ENCODE assay signal across 10 cellular contexts in the genomic region with DNA sequence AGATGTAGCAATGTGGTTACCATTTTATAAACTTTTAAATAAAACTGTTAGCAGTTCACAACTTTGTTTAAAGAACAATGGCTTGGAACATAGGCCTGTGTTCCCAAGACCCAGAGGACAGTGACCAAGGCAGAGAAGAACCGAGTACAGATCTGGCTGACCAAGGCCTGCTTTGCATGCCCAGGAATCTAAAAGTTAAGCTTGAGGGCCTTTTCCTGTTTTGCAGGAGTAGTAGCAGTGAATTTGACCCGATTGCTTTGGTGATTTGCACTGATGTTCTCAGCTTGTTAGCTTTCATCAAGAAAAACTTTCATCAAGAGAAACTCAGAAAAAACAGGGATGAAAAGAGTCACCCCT. TPM values are rescaled to one million over a fixed set of nuclear protein-coding genes. Genes with fewer than 3 reads are reported as not detected.
DNase-seq lines count a peak whose midpoint lies in the region; ATAC-seq and TF ChIP-seq lines count a peak whose summit lies in the region.
"Had no signal": no experiment of that assay in that cellular context is flagged by ENCODE, and none has a peak within 500 bp of the region (broad histone marks: within the 10 kb centered on the region; RNA-seq: fewer than 3 reads in every experiment).

No MANE protein-coding gene starts in this region.

- H3K27ac ChIP-seq in MM.1S (ENCODE audit: low read length) (peak overlapping the region; percentile 74), smooth muscle cell (ENCODE audit: low read depth) (peak overlapping the region; percentile 57)

- H3F3A ChIP-seq in MM.1S (ENCODE audit: insufficient read depth, low read length) (peaks cover 12% of the 10 kb centered on the region), smooth muscle cell (ENCODE audit: low read depth) (peaks cover 10% of the 10 kb centered on the region)

- H3K36me3 Mint-ChIP-seq in activated CD4-positive, alpha-beta T cell treated with anti-CD3 and anti-CD28 coated beads, Interleukin-2, amount 10 ng/mL, durations not matched to agents 24 days and 14 days (ENCODE audit: low read depth), result peaks cover 20% of the 10 kb centered on the region

- peak overlapping the region; percentile 13; the same call in 1 of the 2 replicates for H3K9ac ChIP-seq in MM.1S (ENCODE audit: low read length)
- no peak overlapping the region for H3K9ac ChIP-seq in smooth muscle cell (ENCODE audit: low read depth)

- H3K79me2 ChIP-seq in MM.1S (ENCODE audit: low read length) (no peaks in the 10 kb centered on the region), smooth muscle cell (ENCODE audit: low read depth) (no peaks in the 10 kb centered on the region)

- H4K20me1 ChIP-seq in MM.1S (ENCODE audit: insufficient read depth, low read length) (no peaks in the 10 kb centered on the region), smooth muscle cell (ENCODE audit: low read depth) (no peaks in the 10 kb centered on the region)

- DNase-seq in activated CD4-positive, alpha-beta T cell treated with anti-CD3 and anti-CD28 coated beads, Interleukin-2, amount 10 ng/mL, durations not matched to agents 24 days and 14 days, result no peak
- no peak for DNase-seq in activated CD4-positive, alpha-beta T cell treated with anti-CD3 and anti-CD28 coated beads for 1 hour
- no peak for DNase-seq in MM.1S
- no peak for DNase-seq in smooth muscle cell (lab: John Stamatoyannopoulos, UW; ENCODE audit: unreplicated experiment)
- DNase-seq in stimulated activated CD4-positive, alpha-beta T cell treated with anti-CD3 and anti-CD28 coated beads, Interleukin-4, amount 100 ng/mL, for 24 hours, result no peak
- no peak for DNase-seq in NCI-H69 (lab: John Stamatoyannopoulos, UW)
- DNase-seq in mesenteric fat pad (ENCODE audit: low spot score), result no peak
- DNase-seq: NCI-H524 treated with DMSO at 0.1 percent for 48 hours had no signal

- H3K9me3 ChIP-seq in MM.1S (replicated peaks; ENCODE audit: insufficient read depth, low read length) (no peaks in the 10 kb centered on the region), smooth muscle cell (replicated peaks; ENCODE audit: low read depth) (no peaks in the 10 kb centered on the region)
- H3K9me3 ChIP-seq: neutrophil had no signal

- peaks cover 43% of the 10 kb centered on the region for H3K4me1 Mint-ChIP-seq in activated CD4-positive, alpha-beta T cell treated with anti-CD3 and anti-CD28 coated beads, Interleukin-2, amount 10 ng/mL, durations not matched to agents 24 days and 14 days

- no peaks in the 10 kb centered on the region for H3K9me2 ChIP-seq in MM.1S (replicated peaks; ENCODE audit: insufficient read depth, low read length)

- H3K27ac Mint-ChIP-seq in activated CD4-positive, alpha-beta T cell treated with anti-CD3 and anti-CD28 coated beads, Interleukin-2, amount 10 ng/mL, durations not matched to agents 24 days and 14 days, result peak overlapping the region; percentile 14

- intact Hi-C loops in activated CD4-positive, alpha-beta T cell treated with anti-CD3 and anti-CD28 coated beads, Interleukin-2, amount 10 ng/mL, durations not matched to agents 24 days and 14 days (cut with micrococcal nuclease), result loop anchor here (2.0 kb wide), 1 partner anchor 16 kb away; no protein-coding TSS in a partner anchor

- no peak overlapping the region for H2AFZ ChIP-seq in MM.1S (ENCODE audit: low read length)
- no peak overlapping the region for H2AFZ ChIP-seq in smooth muscle cell (ENCODE audit: low read depth)

- H3K9me3 Mint-ChIP-seq in activated CD4-positive, alpha-beta T cell treated with anti-CD3 and anti-CD28 coated beads, Interleukin-2, amount 10 ng/mL, durations not matched to agents 24 days and 14 days, result peaks cover 15% of the 10 kb centered on the region

- TF ChIP-seq CTCF in MM.1S (IDR thresholded peaks at IDR 0.05; ENCODE audit: low read length) (no peak), smooth muscle cell (IDR thresholded peaks at IDR 0.05; ENCODE audit: borderline replicate concordance, insufficient read depth, poor library complexity, severe bottlenecking) (no peak)

- H3K4me2 ChIP-seq in MM.1S (ENCODE audit: low read depth, low read length), result peak overlapping the region; percentile 16
- peak overlapping the region; percentile 55 for H3K4me2 ChIP-seq in smooth muscle cell

- H3K4me3 ChIP-seq in MM.1S (ENCODE audit: low read length), result no peak overlapping the region
- no peak overlapping the region for H3K4me3 ChIP-seq in smooth muscle cell

- WGBS in smooth muscle cell (ENCODE audit: low lambda C conversion rate), result 41% methylated on average over 2 of the region's 2 CpGs

- no peak overlapping the region for H3K4me3 Mint-ChIP-seq in activated CD4-positive, alpha-beta T cell treated with anti-CD3 and anti-CD28 coated beads, Interleukin-2, amount 10 ng/mL, durations not matched to agents 24 days and 14 days

- H3K4me1 ChIP-seq in MM.1S (ENCODE audit: low read length) (peaks cover 34% of the 10 kb centered on the region), smooth muscle cell (ENCODE audit: low read depth) (peaks cover 23% of the 10 kb centered on the region)

- peak; percentile 32 for ATAC-seq in HG02623 (IDR thresholded peaks at IDR 0.05; ENCODE audit: unreplicated experiment)

- H3K36me3 ChIP-seq in MM.1S (replicated peaks; ENCODE audit: insufficient read depth, low read length), result no peaks in the 10 kb centered on the region
- H3K36me3 ChIP-seq in smooth muscle cell (ENCODE audit: low read depth), result no peaks in the 10 kb centered on the region
- H3K36me3 ChIP-seq: neutrophil had no signal

- H3K27me3 ChIP-seq in MM.1S (replicated peaks; ENCODE audit: insufficient read depth, low read length), result no peaks in the 10 kb centered on the region
- no peaks in the 10 kb centered on the region for H3K27me3 ChIP-seq in smooth muscle cell (ENCODE audit: low read depth)
- H3K27me3 ChIP-seq: neutrophil had no signal

- no peaks in the 10 kb centered on the region for H3K27me3 Mint-ChIP-seq in activated CD4-positive, alpha-beta T cell treated with anti-CD3 and anti-CD28 coated beads, Interleukin-2, amount 10 ng/mL, durations not matched to agents 24 days and 14 days

RNA-seq across cellular contexts. Expression of a gene that starts 9.9 kb away (rescaled TPM):
- total RNA-seq in activated CD4-positive, alpha-beta T cell treated with anti-CD3 and anti-CD28 coated beads, Interleukin-2, amount 10 ng/mL, durations not matched to agents 24 days and 14 days, result 1.2 and 1.4 TPM in 2 replicates
- total RNA-seq in smooth muscle cell, result 104 and 115 TPM in 2 replicates
- polyA plus RNA-seq in smooth muscle cell, result 56.2 and 94.3 TPM in 2 replicates
- 48.5 TPM for total RNA-seq in mesenteric fat pad

Comparison
In these comparisons a context has a peak if more than half of its experiments do, and no peak if none do; other contexts are left out.
1. RNA of a gene that starts 9.9 kb away (total RNA-seq): 104 to 115 TPM in smooth muscle cell and 48.5 TPM in mesenteric fat pad (single experiment); 1.2 to 1.4 TPM in activated CD4-positive, alpha-beta T cell treated with anti-CD3 and anti-CD28 coated beads, Interleukin-2, amount 10 ng/mL, durations not matched to agents 24 days and 14 days; every median in the first group is over 10 times any median in the second.